Comparison of ENCODE assay signal across 1 cellular context in the genomic region with DNA sequence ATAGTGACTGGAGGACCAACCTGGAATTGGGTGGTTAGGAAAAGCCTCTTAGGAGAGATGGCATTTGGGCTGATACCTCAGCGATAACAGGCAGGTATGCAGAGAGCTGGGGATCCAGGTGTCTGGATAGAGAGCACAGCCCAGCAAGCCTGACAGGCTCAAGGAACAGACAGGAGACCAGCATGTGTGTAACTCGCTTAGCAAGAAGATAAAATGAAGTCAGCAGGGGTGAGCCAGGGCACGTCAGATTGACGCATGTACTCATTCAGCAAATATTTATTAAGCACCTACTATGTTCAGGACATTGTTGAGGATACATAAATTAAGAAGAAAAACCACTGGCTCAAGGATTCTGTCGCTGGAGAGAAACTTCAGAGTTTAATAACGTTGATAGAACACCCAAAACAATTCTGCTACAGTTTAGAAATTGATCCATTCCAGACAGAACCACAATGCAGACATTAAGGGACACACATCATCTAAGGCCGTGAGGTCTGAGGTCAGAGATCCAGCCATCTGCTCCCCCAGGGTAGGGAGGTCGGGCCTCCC.
A peak's percentile ranks its signal among the peaks of the same experiment; 100 is the strongest.
TF ChIP-seq lines count a peak whose summit lies in the region.

No MANE protein-coding gene starts in this region.

TF ChIP-seq in GM12878, 131 proteins besides CTCF, POLR2A, EP300 and RAD21 (continued from another document):
- TF ChIP-seq, protein P1, sequence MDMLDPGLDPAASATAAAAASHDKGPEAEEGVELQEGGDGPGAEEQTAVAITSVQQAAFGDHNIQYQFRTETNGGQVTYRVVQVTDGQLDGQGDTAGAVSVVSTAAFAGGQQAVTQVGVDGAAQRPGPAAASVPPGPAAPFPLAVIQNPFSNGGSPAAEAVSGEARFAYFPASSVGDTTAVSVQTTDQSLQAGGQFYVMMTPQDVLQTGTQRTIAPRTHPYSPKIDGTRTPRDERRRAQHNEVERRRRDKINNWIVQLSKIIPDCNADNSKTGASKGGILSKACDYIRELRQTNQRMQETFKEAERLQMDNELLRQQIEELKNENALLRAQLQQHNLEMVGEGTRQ (IDR thresholded peaks at IDR 0.05; ENCODE audit: borderline replicate concordance, low read depth, low read length): no peak
- TF ChIP-seq IKZF1 (conservative IDR thresholded peaks at IDR 0.05) (no peak), NR2C2 (IDR thresholded peaks at IDR 0.05; ENCODE audit: borderline replicate concordance, control insufficient read depth, insufficient read length, low read depth) (no peak), STAT3 (IDR thresholded peaks at IDR 0.05; ENCODE audit: low read depth, low read length) (peak; percentile 51; the same call in 1 of the 2 replicates), TARDBP (IDR thresholded peaks at IDR 0.05; ENCODE audit: borderline replicate concordance) (no peak), POLR2AphosphoS2 (IDR thresholded peaks at IDR 0.05; ENCODE audit: low read depth, low read length) (peak; percentile 20; the same call in 1 of the 2 replicates), BCL11A (IDR thresholded peaks at IDR 0.05; ENCODE audit: low read depth, low read length) (no peak), RFX5 (IDR thresholded peaks at IDR 0.05; ENCODE audit: low read depth, low read length) (no peak), LARP7 (IDR thresholded peaks at IDR 0.05) (no peak), ETV6 (conservative IDR thresholded peaks at IDR 0.05 in 1 of 2, IDR thresholded peaks at IDR 0.05 in 1 of 2; ENCODE audit: borderline replicate concordance in 1 of 2, low read depth in 1 of 2) (no peak), ESRRA (IDR thresholded peaks at IDR 0.05; ENCODE audit: low read length) (no peak), SREBF1 (IDR thresholded peaks at IDR 0.05; ENCODE audit: low read length) (no peak), IKZF2 (IDR thresholded peaks at IDR 0.05) (no peak), PAX8 (IDR thresholded peaks at IDR 0.05) (no peak), NFYA (IDR thresholded peaks at IDR 0.05; ENCODE audit: borderline replicate concordance, low read depth, low read length) (no peak), MEF2A (IDR thresholded peaks at IDR 0.05; ENCODE audit: insufficient read depth, low read depth, low read length) (no peak), RBBP5 (conservative IDR thresholded peaks at IDR 0.05) (no peak), PAX5 (IDR thresholded peaks at IDR 0.05; ENCODE audit: borderline replicate concordance, low read depth, low read length) (no peak), TCF12 (IDR thresholded peaks at IDR 0.05; ENCODE audit: low read depth, low read length) (no peak), CHD1 (IDR thresholded peaks at IDR 0.05; ENCODE audit: low read depth, low read length) (peak; percentile 90; the same call in 1 of the 2 replicates), RB1 (IDR thresholded peaks at IDR 0.05; ENCODE audit: borderline replicate concordance) (no peak), FOS (IDR thresholded peaks at IDR 0.05; ENCODE audit: borderline replicate concordance, extremely low read depth, insufficient read length) (no peak), HDAC2 (IDR thresholded peaks at IDR 0.05) (no peak), MEF2B (IDR thresholded peaks at IDR 0.05; ENCODE audit: partially characterized antibody, poor library complexity, severe bottlenecking) (no peak), KLF5 (IDR thresholded peaks at IDR 0.05; ENCODE audit: partially characterized antibody) (no peak), ZNF622 (IDR thresholded peaks at IDR 0.05) (no peak)
- TF ChIP-seq, protein P2, sequence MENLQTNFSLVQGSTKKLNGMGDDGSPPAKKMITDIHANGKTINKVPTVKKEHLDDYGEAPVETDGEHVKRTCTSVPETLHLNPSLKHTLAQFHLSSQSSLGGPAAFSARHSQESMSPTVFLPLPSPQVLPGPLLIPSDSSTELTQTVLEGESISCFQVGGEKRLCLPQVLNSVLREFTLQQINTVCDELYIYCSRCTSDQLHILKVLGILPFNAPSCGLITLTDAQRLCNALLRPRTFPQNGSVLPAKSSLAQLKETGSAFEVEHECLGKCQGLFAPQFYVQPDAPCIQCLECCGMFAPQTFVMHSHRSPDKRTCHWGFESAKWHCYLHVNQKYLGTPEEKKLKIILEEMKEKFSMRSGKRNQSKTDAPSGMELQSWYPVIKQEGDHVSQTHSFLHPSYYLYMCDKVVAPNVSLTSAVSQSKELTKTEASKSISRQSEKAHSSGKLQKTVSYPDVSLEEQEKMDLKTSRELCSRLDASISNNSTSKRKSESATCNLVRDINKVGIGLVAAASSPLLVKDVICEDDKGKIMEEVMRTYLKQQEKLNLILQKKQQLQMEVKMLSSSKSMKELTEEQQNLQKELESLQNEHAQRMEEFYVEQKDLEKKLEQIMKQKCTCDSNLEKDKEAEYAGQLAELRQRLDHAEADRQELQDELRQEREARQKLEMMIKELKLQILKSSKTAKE (IDR thresholded peaks at IDR 0.05; ENCODE audit: low read depth, poor library complexity, severe bottlenecking): no peak
- TF ChIP-seq, protein P3, sequence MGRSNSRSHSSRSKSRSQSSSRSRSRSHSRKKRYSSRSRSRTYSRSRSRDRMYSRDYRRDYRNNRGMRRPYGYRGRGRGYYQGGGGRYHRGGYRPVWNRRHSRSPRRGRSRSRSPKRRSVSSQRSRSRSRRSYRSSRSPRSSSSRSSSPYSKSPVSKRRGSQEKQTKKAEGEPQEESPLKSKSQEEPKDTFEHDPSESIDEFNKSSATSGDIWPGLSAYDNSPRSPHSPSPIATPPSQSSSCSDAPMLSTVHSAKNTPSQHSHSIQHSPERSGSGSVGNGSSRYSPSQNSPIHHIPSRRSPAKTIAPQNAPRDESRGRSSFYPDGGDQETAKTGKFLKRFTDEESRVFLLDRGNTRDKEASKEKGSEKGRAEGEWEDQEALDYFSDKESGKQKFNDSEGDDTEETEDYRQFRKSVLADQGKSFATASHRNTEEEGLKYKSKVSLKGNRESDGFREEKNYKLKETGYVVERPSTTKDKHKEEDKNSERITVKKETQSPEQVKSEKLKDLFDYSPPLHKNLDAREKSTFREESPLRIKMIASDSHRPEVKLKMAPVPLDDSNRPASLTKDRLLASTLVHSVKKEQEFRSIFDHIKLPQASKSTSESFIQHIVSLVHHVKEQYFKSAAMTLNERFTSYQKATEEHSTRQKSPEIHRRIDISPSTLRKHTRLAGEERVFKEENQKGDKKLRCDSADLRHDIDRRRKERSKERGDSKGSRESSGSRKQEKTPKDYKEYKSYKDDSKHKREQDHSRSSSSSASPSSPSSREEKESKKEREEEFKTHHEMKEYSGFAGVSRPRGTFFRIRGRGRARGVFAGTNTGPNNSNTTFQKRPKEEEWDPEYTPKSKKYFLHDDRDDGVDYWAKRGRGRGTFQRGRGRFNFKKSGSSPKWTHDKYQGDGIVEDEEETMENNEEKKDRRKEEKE (IDR thresholded peaks at IDR 0.05): no peak
- TF ChIP-seq, protein P4, sequence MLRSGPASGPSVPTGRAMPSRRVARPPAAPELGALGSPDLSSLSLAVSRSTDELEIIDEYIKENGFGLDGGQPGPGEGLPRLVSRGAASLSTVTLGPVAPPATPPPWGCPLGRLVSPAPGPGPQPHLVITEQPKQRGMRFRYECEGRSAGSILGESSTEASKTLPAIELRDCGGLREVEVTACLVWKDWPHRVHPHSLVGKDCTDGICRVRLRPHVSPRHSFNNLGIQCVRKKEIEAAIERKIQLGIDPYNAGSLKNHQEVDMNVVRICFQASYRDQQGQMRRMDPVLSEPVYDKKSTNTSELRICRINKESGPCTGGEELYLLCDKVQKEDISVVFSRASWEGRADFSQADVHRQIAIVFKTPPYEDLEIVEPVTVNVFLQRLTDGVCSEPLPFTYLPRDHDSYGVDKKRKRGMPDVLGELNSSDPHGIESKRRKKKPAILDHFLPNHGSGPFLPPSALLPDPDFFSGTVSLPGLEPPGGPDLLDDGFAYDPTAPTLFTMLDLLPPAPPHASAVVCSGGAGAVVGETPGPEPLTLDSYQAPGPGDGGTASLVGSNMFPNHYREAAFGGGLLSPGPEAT (IDR thresholded peaks at IDR 0.05; ENCODE audit: low read depth): no peak
- TF ChIP-seq, protein P5, sequence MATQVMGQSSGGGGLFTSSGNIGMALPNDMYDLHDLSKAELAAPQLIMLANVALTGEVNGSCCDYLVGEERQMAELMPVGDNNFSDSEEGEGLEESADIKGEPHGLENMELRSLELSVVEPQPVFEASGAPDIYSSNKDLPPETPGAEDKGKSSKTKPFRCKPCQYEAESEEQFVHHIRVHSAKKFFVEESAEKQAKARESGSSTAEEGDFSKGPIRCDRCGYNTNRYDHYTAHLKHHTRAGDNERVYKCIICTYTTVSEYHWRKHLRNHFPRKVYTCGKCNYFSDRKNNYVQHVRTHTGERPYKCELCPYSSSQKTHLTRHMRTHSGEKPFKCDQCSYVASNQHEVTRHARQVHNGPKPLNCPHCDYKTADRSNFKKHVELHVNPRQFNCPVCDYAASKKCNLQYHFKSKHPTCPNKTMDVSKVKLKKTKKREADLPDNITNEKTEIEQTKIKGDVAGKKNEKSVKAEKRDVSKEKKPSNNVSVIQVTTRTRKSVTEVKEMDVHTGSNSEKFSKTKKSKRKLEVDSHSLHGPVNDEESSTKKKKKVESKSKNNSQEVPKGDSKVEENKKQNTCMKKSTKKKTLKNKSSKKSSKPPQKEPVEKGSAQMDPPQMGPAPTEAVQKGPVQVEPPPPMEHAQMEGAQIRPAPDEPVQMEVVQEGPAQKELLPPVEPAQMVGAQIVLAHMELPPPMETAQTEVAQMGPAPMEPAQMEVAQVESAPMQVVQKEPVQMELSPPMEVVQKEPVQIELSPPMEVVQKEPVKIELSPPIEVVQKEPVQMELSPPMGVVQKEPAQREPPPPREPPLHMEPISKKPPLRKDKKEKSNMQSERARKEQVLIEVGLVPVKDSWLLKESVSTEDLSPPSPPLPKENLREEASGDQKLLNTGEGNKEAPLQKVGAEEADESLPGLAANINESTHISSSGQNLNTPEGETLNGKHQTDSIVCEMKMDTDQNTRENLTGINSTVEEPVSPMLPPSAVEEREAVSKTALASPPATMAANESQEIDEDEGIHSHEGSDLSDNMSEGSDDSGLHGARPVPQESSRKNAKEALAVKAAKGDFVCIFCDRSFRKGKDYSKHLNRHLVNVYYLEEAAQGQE (IDR thresholded peaks at IDR 0.05; ENCODE audit: low read depth, low read length): 0 out of 2 replicates have a peak, but pooled peaks have one; percentile 0
- TF ChIP-seq, protein P6, sequence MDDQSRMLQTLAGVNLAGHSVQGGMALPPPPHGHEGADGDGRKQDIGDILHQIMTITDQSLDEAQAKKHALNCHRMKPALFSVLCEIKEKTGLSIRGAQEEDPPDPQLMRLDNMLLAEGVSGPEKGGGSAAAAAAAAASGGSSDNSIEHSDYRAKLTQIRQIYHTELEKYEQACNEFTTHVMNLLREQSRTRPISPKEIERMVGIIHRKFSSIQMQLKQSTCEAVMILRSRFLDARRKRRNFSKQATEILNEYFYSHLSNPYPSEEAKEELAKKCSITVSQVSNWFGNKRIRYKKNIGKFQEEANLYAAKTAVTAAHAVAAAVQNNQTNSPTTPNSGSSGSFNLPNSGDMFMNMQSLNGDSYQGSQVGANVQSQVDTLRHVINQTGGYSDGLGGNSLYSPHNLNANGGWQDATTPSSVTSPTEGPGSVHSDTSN (IDR thresholded peaks at IDR 0.05; ENCODE audit: insufficient replicate concordance, low read depth, low read length): peak; percentile 27
- TF ChIP-seq, protein P7, sequence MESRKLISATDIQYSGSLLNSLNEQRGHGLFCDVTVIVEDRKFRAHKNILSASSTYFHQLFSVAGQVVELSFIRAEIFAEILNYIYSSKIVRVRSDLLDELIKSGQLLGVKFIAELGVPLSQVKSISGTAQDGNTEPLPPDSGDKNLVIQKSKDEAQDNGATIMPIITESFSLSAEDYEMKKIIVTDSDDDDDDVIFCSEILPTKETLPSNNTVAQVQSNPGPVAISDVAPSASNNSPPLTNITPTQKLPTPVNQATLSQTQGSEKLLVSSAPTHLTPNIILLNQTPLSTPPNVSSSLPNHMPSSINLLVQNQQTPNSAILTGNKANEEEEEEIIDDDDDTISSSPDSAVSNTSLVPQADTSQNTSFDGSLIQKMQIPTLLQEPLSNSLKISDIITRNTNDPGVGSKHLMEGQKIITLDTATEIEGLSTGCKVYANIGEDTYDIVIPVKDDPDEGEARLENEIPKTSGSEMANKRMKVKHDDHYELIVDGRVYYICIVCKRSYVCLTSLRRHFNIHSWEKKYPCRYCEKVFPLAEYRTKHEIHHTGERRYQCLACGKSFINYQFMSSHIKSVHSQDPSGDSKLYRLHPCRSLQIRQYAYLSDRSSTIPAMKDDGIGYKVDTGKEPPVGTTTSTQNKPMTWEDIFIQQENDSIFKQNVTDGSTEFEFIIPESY (IDR thresholded peaks at IDR 0.05): no peak
- TF ChIP-seq, protein P8, sequence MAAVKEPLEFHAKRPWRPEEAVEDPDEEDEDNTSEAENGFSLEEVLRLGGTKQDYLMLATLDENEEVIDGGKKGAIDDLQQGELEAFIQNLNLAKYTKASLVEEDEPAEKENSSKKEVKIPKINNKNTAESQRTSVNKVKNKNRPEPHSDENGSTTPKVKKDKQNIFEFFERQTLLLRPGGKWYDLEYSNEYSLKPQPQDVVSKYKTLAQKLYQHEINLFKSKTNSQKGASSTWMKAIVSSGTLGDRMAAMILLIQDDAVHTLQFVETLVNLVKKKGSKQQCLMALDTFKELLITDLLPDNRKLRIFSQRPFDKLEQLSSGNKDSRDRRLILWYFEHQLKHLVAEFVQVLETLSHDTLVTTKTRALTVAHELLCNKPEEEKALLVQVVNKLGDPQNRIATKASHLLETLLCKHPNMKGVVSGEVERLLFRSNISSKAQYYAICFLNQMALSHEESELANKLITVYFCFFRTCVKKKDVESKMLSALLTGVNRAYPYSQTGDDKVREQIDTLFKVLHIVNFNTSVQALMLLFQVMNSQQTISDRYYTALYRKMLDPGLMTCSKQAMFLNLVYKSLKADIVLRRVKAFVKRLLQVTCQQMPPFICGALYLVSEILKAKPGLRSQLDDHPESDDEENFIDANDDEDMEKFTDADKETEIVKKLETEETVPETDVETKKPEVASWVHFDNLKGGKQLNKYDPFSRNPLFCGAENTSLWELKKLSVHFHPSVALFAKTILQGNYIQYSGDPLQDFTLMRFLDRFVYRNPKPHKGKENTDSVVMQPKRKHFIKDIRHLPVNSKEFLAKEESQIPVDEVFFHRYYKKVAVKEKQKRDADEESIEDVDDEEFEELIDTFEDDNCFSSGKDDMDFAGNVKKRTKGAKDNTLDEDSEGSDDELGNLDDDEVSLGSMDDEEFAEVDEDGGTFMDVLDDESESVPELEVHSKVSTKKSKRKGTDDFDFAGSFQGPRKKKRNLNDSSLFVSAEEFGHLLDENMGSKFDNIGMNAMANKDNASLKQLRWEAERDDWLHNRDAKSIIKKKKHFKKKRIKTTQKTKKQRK (IDR thresholded peaks at IDR 0.05; ENCODE audit: low read depth, low read length): no peak; the same call in 1 of the 2 replicates
